In genomic region chr5:61332369-61332745, GRCh38 we compare ENCODE assay signal across 8 cellular contexts. TPM values are rescaled to one million over a fixed set of nuclear protein-coding genes. Genes with fewer than 3 reads are reported as not detected.
DNase-seq lines count a peak whose midpoint lies in the region; ATAC-seq and TF ChIP-seq lines count a peak whose summit lies in the region.

No MANE protein-coding gene starts in this region.

- H3K4me3 ChIP-seq in psoas muscle: peak overlapping the region; percentile 96

- H3K9me3 ChIP-seq in psoas muscle: no peaks in the 10 kb centered on the region

- H3K27me3 ChIP-seq in psoas muscle (ENCODE audit: insufficient read depth in 3 of 3, low read length in 2 of 3): no peaks in the 10 kb centered on the region

- H3K36me3 ChIP-seq in psoas muscle (ENCODE audit: insufficient read depth in 1 of 2, low read depth in 1 of 2): no peaks in the 10 kb centered on the region

- peak; percentile 55 for DNase-seq in activated CD8-positive, alpha-beta memory T cell treated with anti-CD3 and anti-CD28 coated beads, Interleukin-2, amount 10 ng/mL, durations not matched to agents 7 days and 5 days
- DNase-seq in activated CD8-positive, alpha-beta memory T cell treated with anti-CD3 and anti-CD28 coated beads, Interleukin-2, amount 50 U/mL, for 48 hours: no peak
- DNase-seq in HuH-7.5 (ENCODE audit: low spot score): peak; percentile 43
- no peak for DNase-seq in activated T-helper 1 cell treated with anti-CD3 and anti-CD28 coated beads, Interleukin-12 subunit alpha, Interleukin-12 subunit beta, Interleukin-2, Interleukin-4 antibody, amounts not matched to agents 30 ng/mL and 10 ng/mL and 1 ng/mL, durations not matched to agents 14 hours and 24 hours and 36 hours (ENCODE audit: low spot score)
- peak; percentile 52 for DNase-seq in glutamatergic neuron
- peak; percentile 56 to 76 for DNase-seq in psoas muscle
- DNase-seq in amniotic stem cell (lab: John Stamatoyannopoulos, UW): no peak

- peak overlapping the region; percentile 61 for H3K27ac Mint-ChIP-seq in activated CD8-positive, alpha-beta memory T cell treated with anti-CD3 and anti-CD28 coated beads, Interleukin-2, amount 10 ng/mL, durations not matched to agents 7 days and 5 days
- no peak overlapping the region for H3K27ac Mint-ChIP-seq in activated T-helper 1 cell treated with anti-CD3 and anti-CD28 coated beads, Interleukin-12 subunit alpha, Interleukin-12 subunit beta, Interleukin-2, Interleukin-4 antibody, amounts not matched to agents 30 ng/mL and 10 ng/mL and 1 ng/mL, durations not matched to agents 14 hours and 24 hours and 36 hours
- no peak overlapping the region for H3K27ac Mint-ChIP-seq in glutamatergic neuron (ENCODE audit: unreplicated experiment)

- ATAC-seq in activated CD8-positive, alpha-beta memory T cell treated with anti-CD3 and anti-CD28 coated beads, Interleukin-2, amount 10 ng/mL, durations not matched to agents 7 days and 5 days: peak; percentile 2
- ATAC-seq in psoas muscle (no peak), GM21526 (IDR thresholded peaks at IDR 0.05; ENCODE audit: low FRiP score, unreplicated experiment) (no peak)

- no peaks in the 10 kb centered on the region for H3K9me3 Mint-ChIP-seq in activated CD8-positive, alpha-beta memory T cell treated with anti-CD3 and anti-CD28 coated beads, Interleukin-2, amount 10 ng/mL, durations not matched to agents 7 days and 5 days (ENCODE audit: low read depth)
- H3K9me3 Mint-ChIP-seq in activated T-helper 1 cell treated with anti-CD3 and anti-CD28 coated beads, Interleukin-12 subunit alpha, Interleukin-12 subunit beta, Interleukin-2, Interleukin-4 antibody, amounts not matched to agents 30 ng/mL and 10 ng/mL and 1 ng/mL, durations not matched to agents 14 hours and 24 hours and 36 hours: no peaks in the 10 kb centered on the region
- peaks cover 22% of the 10 kb centered on the region for H3K9me3 Mint-ChIP-seq in glutamatergic neuron (ENCODE audit: unreplicated experiment)

- peaks cover 16% of the 10 kb centered on the region for H3K36me3 Mint-ChIP-seq in activated CD8-positive, alpha-beta memory T cell treated with anti-CD3 and anti-CD28 coated beads, Interleukin-2, amount 10 ng/mL, durations not matched to agents 7 days and 5 days
- H3K36me3 Mint-ChIP-seq in activated T-helper 1 cell treated with anti-CD3 and anti-CD28 coated beads, Interleukin-12 subunit alpha, Interleukin-12 subunit beta, Interleukin-2, Interleukin-4 antibody, amounts not matched to agents 30 ng/mL and 10 ng/mL and 1 ng/mL, durations not matched to agents 14 hours and 24 hours and 36 hours (ENCODE audit: low read depth): peaks cover 17% of the 10 kb centered on the region
- H3K36me3 Mint-ChIP-seq in glutamatergic neuron (ENCODE audit: unreplicated experiment): peaks cover 9% of the 10 kb centered on the region

- WGBS in psoas muscle, 3 donors: 0 to 1% (median 0%) methylated on average over 16 to 58 of the region's 64 CpGs

- H3K4me1 ChIP-seq in psoas muscle: peaks cover 19% of the 10 kb centered on the region

- peaks cover 36% of the 10 kb centered on the region for H3K27me3 Mint-ChIP-seq in activated CD8-positive, alpha-beta memory T cell treated with anti-CD3 and anti-CD28 coated beads, Interleukin-2, amount 10 ng/mL, durations not matched to agents 7 days and 5 days
- peaks cover 43% of the 10 kb centered on the region for H3K27me3 Mint-ChIP-seq in activated T-helper 1 cell treated with anti-CD3 and anti-CD28 coated beads, Interleukin-12 subunit alpha, Interleukin-12 subunit beta, Interleukin-2, Interleukin-4 antibody, amounts not matched to agents 30 ng/mL and 10 ng/mL and 1 ng/mL, durations not matched to agents 14 hours and 24 hours and 36 hours (ENCODE audit: insufficient read depth)
- peaks cover 17% of the 10 kb centered on the region for H3K27me3 Mint-ChIP-seq in glutamatergic neuron (ENCODE audit: unreplicated experiment)

- H3K4me3 Mint-ChIP-seq in activated CD8-positive, alpha-beta memory T cell treated with anti-CD3 and anti-CD28 coated beads, Interleukin-2, amount 10 ng/mL, durations not matched to agents 7 days and 5 days: peak overlapping the region; percentile 77
- peak overlapping the region; percentile 68 for H3K4me3 Mint-ChIP-seq in activated T-helper 1 cell treated with anti-CD3 and anti-CD28 coated beads, Interleukin-12 subunit alpha, Interleukin-12 subunit beta, Interleukin-2, Interleukin-4 antibody, amounts not matched to agents 30 ng/mL and 10 ng/mL and 1 ng/mL, durations not matched to agents 14 hours and 24 hours and 36 hours
- H3K4me3 Mint-ChIP-seq in glutamatergic neuron (ENCODE audit: unreplicated experiment): no peak overlapping the region

- TF ChIP-seq CTCF in glutamatergic neuron (IDR thresholded peaks at IDR 0.05; ENCODE audit: partially characterized antibody, unreplicated experiment) (no peak), psoas muscle (IDR thresholded peaks at IDR 0.05) (no peak)

- intact Hi-C loops in activated T-helper 1 cell treated with anti-CD3 and anti-CD28 coated beads, Interleukin-12 subunit alpha, Interleukin-12 subunit beta, Interleukin-2, Interleukin-4 antibody, amounts not matched to agents 30 ng/mL and 10 ng/mL and 1 ng/mL, durations not matched to agents 14 hours and 24 hours and 36 hours (cut with micrococcal nuclease): loop anchor here (1.0 to 5.0 kb wide), 10 partner anchors 26 to 975 kb away; partner anchors contain the start of genes ERCC8, KIF2A, NDUFAF2 and SMIM15
- intact Hi-C loops in psoas muscle (cut with DNase I): loop anchor here (2.0 to 10.0 kb wide), 8 partner anchors 75 to 378 kb away; partner anchors contain the start of gene SMIM15 (in 2 of the 2)

- H3K27ac ChIP-seq in psoas muscle: peak overlapping the region; percentile 83

- peaks cover 38% of the 10 kb centered on the region for H3K4me1 Mint-ChIP-seq in activated CD8-positive, alpha-beta memory T cell treated with anti-CD3 and anti-CD28 coated beads, Interleukin-2, amount 10 ng/mL, durations not matched to agents 7 days and 5 days
- H3K4me1 Mint-ChIP-seq in activated T-helper 1 cell treated with anti-CD3 and anti-CD28 coated beads, Interleukin-12 subunit alpha, Interleukin-12 subunit beta, Interleukin-2, Interleukin-4 antibody, amounts not matched to agents 30 ng/mL and 10 ng/mL and 1 ng/mL, durations not matched to agents 14 hours and 24 hours and 36 hours (ENCODE audit: low read depth): peaks cover 50% of the 10 kb centered on the region
- H3K4me1 Mint-ChIP-seq in glutamatergic neuron (ENCODE audit: low read depth, unreplicated experiment): peaks cover 28% of the 10 kb centered on the region

- CTCF ChIA-PET in activated CD8-positive, alpha-beta memory T cell treated with anti-CD3 and anti-CD28 coated beads, Interleukin-2, amount 10 ng/mL, durations not matched to agents 7 days and 5 days (lab: Charles Lee): interaction anchor here (1.6 kb wide), 1 partner anchor 277 kb away, joined by 5 read pairs; no protein-coding TSS in a partner anchor

RNA-seq across cellular contexts. Expression of gene ZSWIM6, which starts 0.3 kb away (rescaled TPM):
- 1 to 10 TPM; 5.9 to 7.6 TPM for total RNA-seq in activated CD8-positive, alpha-beta memory T cell treated with anti-CD3 and anti-CD28 coated beads, Interleukin-2, amount 10 ng/mL, durations not matched to agents 7 days and 5 days
- total RNA-seq in activated T-helper 1 cell treated with anti-CD3 and anti-CD28 coated beads, Interleukin-12 subunit alpha, Interleukin-12 subunit beta, Interleukin-2, Interleukin-4 antibody, amounts not matched to agents 30 ng/mL and 10 ng/mL and 1 ng/mL, durations not matched to agents 14 hours and 24 hours and 36 hours: 9.6 TPM in 2 replicates
- 50.2 TPM for total RNA-seq in glutamatergic neuron (ENCODE audit: unreplicated experiment)
- total RNA-seq in psoas muscle: 1 to 10 TPM; 2.4 to 6.3 (median 4.2) TPM
- polyA plus RNA-seq in psoas muscle: 1 to 10 TPM; 1.4 to 5.8 (median 2.0) TPM

Comparison
In these comparisons a context has a peak if more than half of its experiments do, and no peak if none do; other contexts are left out.
1. DNase-seq: peak in activated CD8-positive, alpha-beta memory T cell treated with anti-CD3 and anti-CD28 coated beads, Interleukin-2, amount 10 ng/mL, durations not matched to agents 7 days and 5 days (single experiment), HuH-7.5 (single experiment), glutamatergic neuron (single experiment) and psoas muscle (2 of 2); none in activated CD8-positive, alpha-beta memory T cell treated with anti-CD3 and anti-CD28 coated beads, Interleukin-2, amount 50 U/mL, for 48 hours (single experiment), activated T-helper 1 cell treated with anti-CD3 and anti-CD28 coated beads, Interleukin-12 subunit alpha, Interleukin-12 subunit beta, Interleukin-2, Interleukin-4 antibody, amounts not matched to agents 30 ng/mL and 10 ng/mL and 1 ng/mL, durations not matched to agents 14 hours and 24 hours and 36 hours (single experiment) and amniotic stem cell (single experiment).